In the genomic region with DNA sequence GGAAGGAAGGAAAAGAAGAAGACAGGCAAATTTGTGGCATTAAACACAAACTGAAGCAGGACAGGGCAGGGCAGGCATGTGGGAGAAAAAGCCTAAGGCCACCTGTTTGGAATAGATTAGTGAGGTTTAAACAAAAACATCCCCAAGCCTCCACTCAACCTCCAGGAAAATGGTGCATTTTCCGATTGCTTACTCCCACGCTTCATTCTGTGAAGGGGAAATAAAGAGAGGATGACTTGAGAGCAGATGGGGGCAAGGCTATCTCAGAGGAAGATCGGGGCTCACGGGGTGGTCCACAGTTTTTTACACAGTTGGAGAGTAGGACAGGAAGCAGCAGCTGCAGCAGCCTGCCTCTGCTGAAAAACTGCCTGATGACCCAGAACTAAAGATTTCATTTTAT, we compare ENCODE assay signal across 17 cellular contexts.
DNase-seq lines count a peak whose midpoint lies in the region; ATAC-seq and TF ChIP-seq lines count a peak whose summit lies in the region.
"Had no signal": no experiment of that assay in that cellular context is flagged by ENCODE, and none has a peak within 500 bp of the region (broad histone marks: within the 10 kb centered on the region; RNA-seq: fewer than 3 reads in every experiment).

No MANE protein-coding gene starts in this region.

- H3K79me1 ChIP-seq in mesendoderm (ENCODE audit: low read length), result no peaks in the 10 kb centered on the region

- no peak overlapping the region for H3K56ac ChIP-seq in mesendoderm (ENCODE audit: low read length)

- no peak overlapping the region for H4K5ac ChIP-seq in mesendoderm (ENCODE audit: low read length)

- H2AK5ac ChIP-seq in mesendoderm (ENCODE audit: low read length), result no peak overlapping the region

- peak overlapping the region; percentile 24 for H3K4ac ChIP-seq in mesendoderm (ENCODE audit: low read depth, low read length)

- H2BK120ac ChIP-seq in mesendoderm (ENCODE audit: low read depth, low read length), result no peak overlapping the region

- in situ Hi-C loops in KBM-7 (cut with MboI; ENCODE audit: low pct_unique_long_range_greater_than_20kb, low sequenced_read_pairs), result no loop called here

- no peaks in the 10 kb centered on the region for H3K36me3 ChIP-seq in mesendoderm (ENCODE audit: control insufficient read depth, insufficient read depth, low read length)
- H3K36me3 ChIP-seq: Peyer's patch had no signal

- no peak overlapping the region for H2BK15ac ChIP-seq in mesendoderm (replicated peaks; ENCODE audit: low read depth)

- no peaks in the 10 kb centered on the region for H3K27me3 ChIP-seq in mesendoderm (ENCODE audit: insufficient read depth, low read length, poor library complexity)
- H3K27me3 ChIP-seq: Peyer's patch had no signal

- peak overlapping the region; percentile 64 for H3K18ac ChIP-seq in mesendoderm (ENCODE audit: low read length)

- H3K4me1 ChIP-seq in mesendoderm (ENCODE audit: control insufficient read depth, low read depth, low read length), result peaks cover 5% of the 10 kb centered on the region
- H3K4me1 ChIP-seq: Peyer's patch had no signal

- H3K4me3 ChIP-seq in mesendoderm (ENCODE audit: low read length), result no peak overlapping the region
- H3K4me3 ChIP-seq: Peyer's patch had no signal

- no peak overlapping the region for H3K23ac ChIP-seq in mesendoderm (ENCODE audit: low read length)

- ATAC-seq in SK-N-SH treated with all-trans-retinoic acid at 6 μM for 48 hours (no peak; the same call in 2 of the 3 replicates), HG03196 (IDR thresholded peaks at IDR 0.05; ENCODE audit: unreplicated experiment) (no peak), HG03442 (IDR thresholded peaks at IDR 0.05; ENCODE audit: unreplicated experiment) (no peak)
- ATAC-seq: CD8-positive, alpha-beta T cell had no signal

- no peak overlapping the region for H3K9ac ChIP-seq in mesendoderm (ENCODE audit: low read length)

- no peak overlapping the region for H3K4me2 ChIP-seq in mesendoderm (ENCODE audit: low read length)

- WGBS in mesendoderm (ENCODE audit: extremely low coverage, insufficient coverage, low lambda C conversion rate), result no CpG with 5 or more reads among the region's 4 CpGs

- H3K27ac ChIP-seq in mesendoderm (ENCODE audit: low read depth, low read length), result no peak overlapping the region
- H3K27ac ChIP-seq: Peyer's patch had no signal

- peak; percentile 16 for DNase-seq in KBM-7
- DNase-seq in mesendoderm, result no peak
- peak; percentile 32 for DNase-seq in retina
- DNase-seq in GM03348 (ENCODE audit: low spot score), result no peak
- DNase-seq: CD8-positive, alpha-beta T cell; DMS 273 treated with DMSO at 0.1 percent for 48 hours; EL; H9; NCI-H1092; NCI-H187; NCI-H446 treated with DMSO at 0.1 percent for 48 hours; NCI-H748 treated with DMSO at 0.1 percent for 48 hours; Peyer's patch; SHP77 had no signal

- H2BK5ac ChIP-seq in mesendoderm (ENCODE audit: low read length), result no peak overlapping the region

- H4K8ac ChIP-seq in mesendoderm (ENCODE audit: low read depth, low read length), result no peak overlapping the region

- H3K79me2 ChIP-seq in mesendoderm (ENCODE audit: control insufficient read depth, insufficient read depth, low read length), result no peaks in the 10 kb centered on the region

TF ChIP-seq in SK-N-SH treated with all-trans-retinoic acid at 6 μM for 48 hours, 23 proteins besides CTCF, POLR2A, EP300 and RAD21:
- TF ChIP-seq TCF4 (CRISPR knock-in tag; IDR thresholded peaks at IDR 0.05; ENCODE audit: borderline replicate concordance) (peak; percentile 10; the same call in 1 of the 2 replicates), SNAI2 (CRISPR knock-in tag; IDR thresholded peaks at IDR 0.05) (no peak)

Comparison
In these comparisons a context has a peak if more than half of its experiments do, and no peak if none do; other contexts are left out.
1. DNase-seq: peak in KBM-7 (single experiment) and retina (single experiment); none in mesendoderm (single experiment) and GM03348 (single experiment).